25 cellular contexts compared by ENCODE assay signal in the genomic region with DNA sequence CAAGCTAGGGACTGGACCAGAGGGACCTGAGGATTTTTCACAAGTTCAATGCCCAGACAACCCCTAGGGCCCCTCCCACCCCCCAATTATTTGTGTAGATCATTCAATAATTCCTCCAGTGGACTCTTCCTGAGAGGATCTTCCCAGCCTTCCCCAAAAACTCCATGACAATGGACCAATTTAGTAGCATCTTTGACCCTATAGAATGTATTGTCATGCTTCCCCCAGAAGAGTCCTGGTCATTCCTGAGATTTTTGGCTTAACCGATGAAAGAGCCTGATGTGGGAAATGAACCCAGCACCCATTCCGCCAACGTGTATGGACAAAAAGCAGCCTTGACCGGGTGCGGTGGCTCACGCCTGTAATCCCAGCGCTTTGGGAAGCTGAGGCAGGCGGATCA.
"Had no signal": no experiment of that assay in that cellular context is flagged by ENCODE, and none has a peak within 500 bp of the region (broad histone marks: within the 10 kb centered on the region; RNA-seq: fewer than 3 reads in every experiment).

No MANE protein-coding gene starts in this region.

- H3K4me3 Mint-ChIP-seq: immature natural killer cell; naive thymus-derived CD8-positive, alpha-beta T cell; stimulated activated memory B cell treated with anti-CD40 and anti-IgM and Interleukin-4, amounts not matched to agents 10 μg/mL and 1 μg/mL and 100 μg/mL, for 72 hours; stimulated activated naive CD8-positive, alpha-beta T cell treated with anti-CD3 and anti-CD28 coated beads, Interleukin-15, amount 100 ng/mL, for 72 hours had no signal

- DNase-seq: heart right ventricle; hippocampal formation; immature natural killer cell; kidney; left colon; left lung; lower lobe of right lung; mammary epithelial cell; mesenchymal stem cell; naive thymus-derived CD8-positive, alpha-beta T cell; ovary; right lobe of liver; stimulated activated CD4-positive, alpha-beta T cell treated with anti-CD3 and anti-CD28 coated beads, Interleukin-1b, Interleukin-23, amount 100 ng/mL, for 48 hours; stimulated activated CD4-positive, alpha-beta T cell treated with anti-CD3 and anti-CD28 coated beads, Interleukin-2, amount 100 ng/mL, for 48 hours; stimulated activated CD4-positive, alpha-beta T cell treated with anti-CD3 and anti-CD28 coated beads, Interleukin-4, amount 100 ng/mL, for 4 hours; stimulated activated CD8-positive, alpha-beta memory T cell treated with anti-CD3 and anti-CD28 coated beads, Interleukin-4, amount 100 ng/mL, for 48 hours; stimulated activated naive CD4-positive, alpha-beta T cell treated with Interleukin-2 at 50 U/mL for 16 hours; stimulated activated naive CD8-positive, alpha-beta T cell treated with anti-CD3 and anti-CD28 coated beads, Interleukin-15, amount 100 ng/mL, for 72 hours; substantia nigra; upper lobe of left lung had no signal

- H3K27me3 ChIP-seq: heart right ventricle, left lung, ovary, right atrium auricular region, right lobe of liver, tibial nerve, upper lobe of left lung had no signal

- H3K27ac ChIP-seq: heart right ventricle, left lung, lower lobe of right lung, ovary, right atrium auricular region, right lobe of liver, tibial nerve, upper lobe of left lung had no signal

- ATAC-seq: heart right ventricle; left lung; lower lobe of right lung; right lobe of liver; stimulated activated memory B cell treated with anti-CD40 and anti-IgM and Interleukin-4, amounts not matched to agents 10 μg/mL and 1 μg/mL and 100 μg/mL, for 72 hours; stimulated activated naive CD8-positive, alpha-beta T cell treated with anti-CD3 and anti-CD28 coated beads, Interleukin-15, amount 100 ng/mL, for 72 hours had no signal

- H3K36me3 ChIP-seq: ovary, right atrium auricular region, right lobe of liver had no signal

- H3K9me3 Mint-ChIP-seq: immature natural killer cell; naive thymus-derived CD8-positive, alpha-beta T cell; stimulated activated memory B cell treated with anti-CD40 and anti-IgM and Interleukin-4, amounts not matched to agents 10 μg/mL and 1 μg/mL and 100 μg/mL, for 72 hours; stimulated activated naive CD8-positive, alpha-beta T cell treated with anti-CD3 and anti-CD28 coated beads, Interleukin-15, amount 100 ng/mL, for 72 hours had no signal

- H3K4me1 Mint-ChIP-seq: stimulated activated memory B cell treated with anti-CD40 and anti-IgM and Interleukin-4, amounts not matched to agents 10 μg/mL and 1 μg/mL and 100 μg/mL, for 72 hours; stimulated activated naive CD8-positive, alpha-beta T cell treated with anti-CD3 and anti-CD28 coated beads, Interleukin-15, amount 100 ng/mL, for 72 hours had no signal

- H3K27me3 Mint-ChIP-seq: naive thymus-derived CD8-positive, alpha-beta T cell; progenitor cell of endocrine pancreas; stimulated activated memory B cell treated with anti-CD40 and anti-IgM and Interleukin-4, amounts not matched to agents 10 μg/mL and 1 μg/mL and 100 μg/mL, for 72 hours; stimulated activated naive CD8-positive, alpha-beta T cell treated with anti-CD3 and anti-CD28 coated beads, Interleukin-15, amount 100 ng/mL, for 72 hours had no signal

- H3K4me3 ChIP-seq: heart right ventricle, left lung, lower lobe of right lung, ovary, right atrium auricular region, right lobe of liver, smooth muscle cell, tibial nerve, upper lobe of left lung had no signal

- H3K9me3 ChIP-seq: heart right ventricle, left lung, lower lobe of right lung, ovary, right atrium auricular region, right lobe of liver, upper lobe of left lung had no signal

- H3K4me1 ChIP-seq: heart right ventricle, left lung, lower lobe of right lung, right atrium auricular region, right lobe of liver, tibial nerve, upper lobe of left lung had no signal

- H3K27ac Mint-ChIP-seq: progenitor cell of endocrine pancreas; stimulated activated memory B cell treated with anti-CD40 and anti-IgM and Interleukin-4, amounts not matched to agents 10 μg/mL and 1 μg/mL and 100 μg/mL, for 72 hours had no signal

- H3K4me2 ChIP-seq: smooth muscle cell had no signal
